In genomic region chr12:93335603-93336162, GRCh38 we compare ENCODE assay signal across 20 cellular contexts. TPM values are rescaled to one million over a fixed set of nuclear protein-coding genes. Genes with fewer than 3 reads are reported as not detected.
DNase-seq lines count a peak whose midpoint lies in the region; ATAC-seq and TF ChIP-seq lines count a peak whose summit lies in the region.
"Had no signal": no experiment of that assay in that cellular context is flagged by ENCODE, and none has a peak within 500 bp of the region (broad histone marks: within the 10 kb centered on the region; RNA-seq: fewer than 3 reads in every experiment).

No MANE protein-coding gene starts in this region.

- BruUV-seq in MCF 10A (replicated peaks; lab: Mats Ljungman, UMichigan) = no TSS peak

- POLR2A ChIA-PET in MCF 10A (lab: Yijun Ruan, JAX) = no interaction called here

- peak overlapping the region; percentile 46 for H3K27ac Mint-ChIP-seq in MCF 10A (ENCODE audit: low read depth, unreplicated experiment)
- peak overlapping the region; percentile 26 for H3K27ac Mint-ChIP-seq in mesothelial cell of epicardium

- CTCF ChIA-PET in MCF 10A (lab: Yijun Ruan, JAX) = interaction anchor here (0.5 kb wide), 1 partner anchor 264 kb away, joined by 3 read pairs; no protein-coding TSS in a partner anchor

- H3K4me1 Mint-ChIP-seq in MCF 10A (ENCODE audit: insufficient read depth, unreplicated experiment) = no peaks in the 10 kb centered on the region
- peaks cover 9% of the 10 kb centered on the region for H3K4me1 Mint-ChIP-seq in mesothelial cell of epicardium

- no peak for DNase-seq in MCF 10A (ENCODE audit: unreplicated experiment)
- DNase-seq in breast epithelium (ENCODE audit: low spot score in 2 of 2) = no peak
- DNase-seq in adipocyte (ENCODE audit: low read depth) = no peak
- DNase-seq in mesothelial cell of epicardium (ENCODE audit: low spot score in 2 of 2, unreplicated experiment in 2 of 2) = no peak
- DNase-seq in sciatic nerve (ENCODE audit: low spot score) = no peak
- DNase-seq in GDM1 (lab: John Stamatoyannopoulos, UW) = no peak
- DNase-seq: 8988T, DMS153, KG1, MG63, NCI-H1092 treated with DMSO at 0.1 percent for 48 hours, NCI-H1694, NCI-H2107, NCI-H446 treated with DMSO at 0.1 percent for 48 hours, NCI-H82, SHP77 treated with DMSO at 0.1 percent for 48 hours had no signal

- H3K4me1 ChIP-seq in breast epithelium (no peaks in the 10 kb centered on the region), adipocyte (ENCODE audit: control insufficient read depth, insufficient read depth, low read length) (peaks cover 20% of the 10 kb centered on the region)
- H3K4me1 ChIP-seq: BLaER1 treated with 17β-estradiol and CSF1 and Interleukin-3, amounts not matched to agents 10 nM and 100 nM; HAP-1 had no signal

- H3K4me3 ChIP-seq in breast epithelium (no peak overlapping the region), adipocyte (ENCODE audit: low read length) (peak overlapping the region; percentile 52)
- H3K4me3 ChIP-seq: BLaER1 treated with 17β-estradiol and CSF1 and Interleukin-3, amounts not matched to agents 10 nM and 100 nM; HAP-1; MG63 had no signal

- no peak for TF ChIP-seq POLR2A in breast epithelium (IDR thresholded peaks at IDR 0.05)

- H3K9me3 ChIP-seq in breast epithelium (no peaks in the 10 kb centered on the region), adipocyte (ENCODE audit: control insufficient read depth, low read length) (no peaks in the 10 kb centered on the region)
- H3K9me3 ChIP-seq: BLaER1 treated with 17β-estradiol and CSF1 and Interleukin-3, amounts not matched to agents 10 nM and 100 nM; HAP-1; MG63 had no signal

- H3K27me3 Mint-ChIP-seq in MCF 10A (ENCODE audit: insufficient read depth, unreplicated experiment) = no peaks in the 10 kb centered on the region
- H3K27me3 Mint-ChIP-seq in mesothelial cell of epicardium (ENCODE audit: low read depth) = no peaks in the 10 kb centered on the region

- no peak overlapping the region for H3K4me3 Mint-ChIP-seq in MCF 10A (ENCODE audit: unreplicated experiment)
- H3K4me3 Mint-ChIP-seq in mesothelial cell of epicardium = no peak overlapping the region

- H3K9ac ChIP-seq in adipocyte (ENCODE audit: low read length) = no peak overlapping the region
- H3K9ac ChIP-seq: BLaER1 treated with 17β-estradiol and CSF1 and Interleukin-3, amounts not matched to agents 10 nM and 100 nM had no signal

- H3K36me3 Mint-ChIP-seq in MCF 10A (ENCODE audit: insufficient read depth, unreplicated experiment) = peaks cover 7% of the 10 kb centered on the region
- H3K36me3 Mint-ChIP-seq in mesothelial cell of epicardium = no peaks in the 10 kb centered on the region

- no peak overlapping the region for H3K27ac ChIP-seq in breast epithelium
- H3K27ac ChIP-seq: BLaER1 treated with 17β-estradiol and CSF1 and Interleukin-3, amounts not matched to agents 10 nM and 100 nM had no signal

- ATAC-seq in sciatic nerve (peak; percentile 30), GM18907 (IDR thresholded peaks at IDR 0.05; ENCODE audit: unreplicated experiment) (no peak), HG03045 (IDR thresholded peaks at IDR 0.05; ENCODE audit: unreplicated experiment) (no peak)

- H3K9me3 Mint-ChIP-seq in MCF 10A (ENCODE audit: unreplicated experiment) = no peaks in the 10 kb centered on the region
- no peaks in the 10 kb centered on the region for H3K9me3 Mint-ChIP-seq in mesothelial cell of epicardium

- intact Hi-C loops in MCF 10A (cut with micrococcal nuclease) (no loop called here), breast epithelium (cut with DNase I; ENCODE audit: low total_unique reads) (no loop called here), sciatic nerve (cut with DNase I) (no loop called here)

- no peak for TF ChIP-seq CTCF in MCF 10A (IDR thresholded peaks at IDR 0.05; ENCODE audit: unreplicated experiment)
- no peak for TF ChIP-seq CTCF in breast epithelium (IDR thresholded peaks at IDR 0.05)
- TF ChIP-seq CTCF in mesothelial cell of epicardium (IDR thresholded peaks at IDR 0.05; ENCODE audit: unreplicated experiment) = no peak

- H3K36me3 ChIP-seq in breast epithelium (no peaks in the 10 kb centered on the region), adipocyte (ENCODE audit: control insufficient read depth, insufficient read depth, low read length, severe bottlenecking) (no peaks in the 10 kb centered on the region)
- H3K36me3 ChIP-seq: BLaER1 treated with 17β-estradiol and CSF1 and Interleukin-3, amounts not matched to agents 10 nM and 100 nM; HAP-1; MG63 had no signal

- no peaks in the 10 kb centered on the region for H3K27me3 ChIP-seq in breast epithelium
- no peaks in the 10 kb centered on the region for H3K27me3 ChIP-seq in adipocyte (replicated peaks; ENCODE audit: control insufficient read depth, insufficient read depth, low read length)
- H3K27me3 ChIP-seq: BLaER1 treated with 17β-estradiol and CSF1 and Interleukin-3, amounts not matched to agents 10 nM and 100 nM; MG63 had no signal

RNA-seq across cellular contexts. Expression of gene NUDT4, which starts 42.0 kb away (rescaled TPM):
- 79.8 and 91.0 TPM in 2 replicates for total RNA-seq in MCF 10A (2022)
- total RNA-seq in breast epithelium = 10 to 100 TPM; 51.1 to 94.3 (median 72.4) TPM
- total RNA-seq in mesothelial cell of epicardium = 41.0 to 48.0 TPM (median 44.4 TPM) in 3 replicates
- total RNA-seq in sciatic nerve = 50.0 TPM
